ENCODE assay signal across 15 cellular contexts in genomic region chr3:171984883-171985282, GRCh38. TPM values are rescaled to one million over a fixed set of nuclear protein-coding genes. Genes with fewer than 3 reads are reported as not detected.
A peak's percentile ranks its signal among the peaks of the same experiment; 100 is the strongest.
DNase-seq lines count a peak whose midpoint lies in the region; ATAC-seq and TF ChIP-seq lines count a peak whose summit lies in the region.
"Had no signal": no experiment of that assay in that cellular context is flagged by ENCODE, and none has a peak within 500 bp of the region (broad histone marks: within the 10 kb centered on the region; RNA-seq: fewer than 3 reads in every experiment).

No MANE protein-coding gene starts in this region.

- no peaks in the 10 kb centered on the region for H4K20me1 ChIP-seq in IMR-90 (ENCODE audit: insufficient read depth, low read length)

- no peak for TF ChIP-seq RAD21 in IMR-90 (IDR thresholded peaks at IDR 0.05; ENCODE audit: low read length)

- ATAC-seq in IMR-90 (ENCODE audit: low read depth) (no peak), left ventricle myocardium superior (peak; percentile 57), omental fat pad (ENCODE audit: low FRiP score) (peak; percentile 17), HG02678 (IDR thresholded peaks at IDR 0.05; ENCODE audit: unreplicated experiment) (no peak), HG03039 (IDR thresholded peaks at IDR 0.05; ENCODE audit: unreplicated experiment) (no peak)
- ATAC-seq: WTC11 had no signal

- H3K4me2 ChIP-seq in IMR-90 (ENCODE audit: low read depth, low read length), result no peak overlapping the region

- TF ChIP-seq POLR2A in IMR-90 (IDR thresholded peaks at IDR 0.05; ENCODE audit: low read depth, low read length), result no peak

- H3K9me3 ChIP-seq in IMR-90 (ENCODE audit: control insufficient read depth, insufficient read depth, low read length), result no peaks in the 10 kb centered on the region
- H3K9me3 ChIP-seq: esophagus squamous epithelium, thyroid gland had no signal

- no peaks in the 10 kb centered on the region for H3K27me3 ChIP-seq in IMR-90 (ENCODE audit: control insufficient read depth, insufficient read depth, low read length)
- H3K27me3 ChIP-seq: thyroid gland had no signal

- no peak overlapping the region for H2AK9ac ChIP-seq in IMR-90 (replicated peaks; ENCODE audit: low read depth, low read length, poor library complexity)

- peak overlapping the region; percentile 65 for H4K5ac ChIP-seq in IMR-90 (ENCODE audit: low read depth, low read length)

- intact Hi-C loops in IMR-90 (cut with micrococcal nuclease) (no loop called here), left ventricle myocardium superior (cut with micrococcal nuclease) (no loop called here)

- H3K36me3 ChIP-seq in IMR-90 (ENCODE audit: control insufficient read depth, insufficient read depth, low read length), result no peaks in the 10 kb centered on the region
- H3K36me3 ChIP-seq: esophagus squamous epithelium, thyroid gland had no signal

- H2BK15ac ChIP-seq in IMR-90 (ENCODE audit: low read depth, low read length), result peak overlapping the region; percentile 98; the same call in 2 of the 3 replicates

- H2BK120ac ChIP-seq in IMR-90 (ENCODE audit: low read depth, low read length), result peak overlapping the region; percentile 14; the same call in 1 of the 2 replicates

- H3K23ac ChIP-seq in IMR-90 (ENCODE audit: low read depth, low read length), result no peak overlapping the region

- dilution Hi-C loops in IMR-90 (cut with HindIII; ENCODE audit: low sequenced_read_pairs, unreplicated experiment), result no loop called here

- H3K4me1 ChIP-seq in IMR-90 (ENCODE audit: control insufficient read depth, insufficient read depth, low read length), result peaks cover 10% of the 10 kb centered on the region
- H3K4me1 ChIP-seq: esophagus squamous epithelium had no signal

- peak overlapping the region; percentile 26 for H3K4ac ChIP-seq in IMR-90 (ENCODE audit: low read depth, low read length)

- H2BK20ac ChIP-seq in IMR-90 (ENCODE audit: low read depth, low read length), result peak overlapping the region; percentile 84

- in situ Hi-C loops in IMR-90 (cut with MboI; ENCODE audit: low sequenced_read_pairs), result no loop called here

- peak overlapping the region; percentile 21 for H2BK5ac ChIP-seq in IMR-90 (ENCODE audit: low read depth, low read length, poor library complexity, severe bottlenecking)

- no peak overlapping the region for H3K4me3 ChIP-seq in IMR-90 (ENCODE audit: insufficient read depth, low read depth, low read length)
- H3K4me3 ChIP-seq: esophagus squamous epithelium, thyroid gland had no signal

- H3K14ac ChIP-seq in IMR-90 (replicated peaks; ENCODE audit: low read depth, low read length), result 0 out of 2 replicates have a peak overlapping the region, but pooled peaks have one; percentile 5

- peak overlapping the region; percentile 29 for H4K91ac ChIP-seq in IMR-90 (ENCODE audit: insufficient read depth, low read depth, low read length)

- DNase-seq in IMR-90, result no peak
- peak; percentile 99 for DNase-seq in SIG-M5 treated with dmso at 0.1 percent for 504 hours (lab: John Stamatoyannopoulos, UW; ENCODE audit: unreplicated experiment)
- DNase-seq in left ventricle myocardium superior, result no peak
- no peak for DNase-seq in omental fat pad (ENCODE audit: low spot score)
- DNase-seq in NCI-H1048 (lab: John Stamatoyannopoulos, UW), result no peak
- DNase-seq in stimulated activated naive CD4-positive, alpha-beta T cell (lab: John Stamatoyannopoulos, UW), result no peak
- DNase-seq: activated effector memory CD4-positive, alpha-beta T cell treated with anti-CD3 and anti-CD28 coated beads, Interleukin-2, amount 50 U/mL, for 16 hours; effector CD8-positive, alpha-beta T cell; esophagus squamous epithelium; left cardiac atrium; NCI-H69; thyroid gland had no signal

- H3K56ac ChIP-seq in IMR-90 (ENCODE audit: extremely low read depth, insufficient read depth, low read length), result no peak overlapping the region

- peaks cover 5% of the 10 kb centered on the region; the same call in 1 of the 2 replicates for H3K9me1 ChIP-seq in IMR-90 (ENCODE audit: insufficient read depth, low read length)

- POLR2A ChIA-PET in IMR-90 (lab: Charles Lee; ENCODE audit: unreplicated experiment), result no interaction called here

- no peak overlapping the region for H3K9ac ChIP-seq in IMR-90 (ENCODE audit: low read depth, low read length)

- no peak overlapping the region for H2AFZ ChIP-seq in IMR-90 (replicated peaks; ENCODE audit: low read length, poor library complexity)

- no peaks in the 10 kb centered on the region for H3K79me1 ChIP-seq in IMR-90 (ENCODE audit: low read depth in 1 of 2, low read length in 2 of 2)

- H3K18ac ChIP-seq in IMR-90 (ENCODE audit: low read depth, low read length), result peak overlapping the region; percentile 64

- 0 out of 2 replicates have a peak overlapping the region, but pooled peaks have one; percentile 20 for H3K27ac ChIP-seq in IMR-90 (ENCODE audit: insufficient read depth, low read length)
- H3K27ac ChIP-seq: thyroid gland had no signal

- no CpG with 5 or more reads among the region's 4 CpGs for WGBS in IMR-90 (ENCODE audit: extremely low coverage in 2 of 2, insufficient read length in 1 of 2), 2 experiments

- CTCF ChIA-PET in IMR-90 (lab: Yijun Ruan, JAX), result interaction anchor here (1.1 kb wide), 1 partner anchor 10 kb away, joined by 3 read pairs; no protein-coding TSS in a partner anchor

- no TSS peak for BruUV-seq in IMR-90 (replicated peaks; lab: Mats Ljungman, UMichigan)

- peak overlapping the region; percentile 24 to 30; a peak in 1 of 4 replicates for H4K8ac ChIP-seq in IMR-90 (ENCODE audit: low read depth in 2 of 2, low read length in 2 of 2)

- no peak for TF ChIP-seq CTCF in IMR-90 (conservative IDR thresholded peaks at IDR 0.05; ENCODE audit: low read depth, low read length)
- no peak for TF ChIP-seq CTCF in omental fat pad (IDR thresholded peaks at IDR 0.05)

- peak overlapping the region; percentile 67; the same call in 1 of the 2 replicates for H2AK5ac ChIP-seq in IMR-90 (ENCODE audit: low read depth, low read length)

TF ChIP-seq in IMR-90, 13 proteins besides CTCF, POLR2A, EP300 and RAD21:
- TF ChIP-seq BHLHE40 (IDR thresholded peaks at IDR 0.05; ENCODE audit: low read depth, low read length) (no peak), SMC3 (IDR thresholded peaks at IDR 0.05; ENCODE audit: low read depth, low read length) (no peak), MAFK (IDR thresholded peaks at IDR 0.05; ENCODE audit: low read depth, low read length) (no peak), RCOR1 (IDR thresholded peaks at IDR 0.05; ENCODE audit: insufficient replicate concordance, low read length) (no peak), CEBPB (IDR thresholded peaks at IDR 0.05; ENCODE audit: low read depth, low read length) (no peak), ELK1 (IDR thresholded peaks at IDR 0.05; ENCODE audit: borderline replicate concordance, low read depth, low read length) (no peak), CHD1 (IDR thresholded peaks at IDR 0.05; ENCODE audit: low read depth, low read length) (no peak), MXI1 (IDR thresholded peaks at IDR 0.05; ENCODE audit: borderline replicate concordance, low read depth, low read length) (no peak), MAZ (IDR thresholded peaks at IDR 0.05; ENCODE audit: borderline replicate concordance, low read depth, low read length) (no peak), NFE2L2 (IDR thresholded peaks at IDR 0.05; ENCODE audit: low read depth, low read length) (no peak), RFX5 (IDR thresholded peaks at IDR 0.05; ENCODE audit: low read depth, low read length) (no peak), FOS (IDR thresholded peaks at IDR 0.05; ENCODE audit: low read depth, low read length) (no peak), USF2 (IDR thresholded peaks at IDR 0.05; ENCODE audit: low read depth, low read length) (no peak)

RNA-seq across cellular contexts. Expression of gene FNDC3B, which starts 54.5 kb away (rescaled TPM):
- 128 and 150 TPM in 2 replicates for total RNA-seq in IMR-90 (2012; rRNA removed)
- polyA plus RNA-seq in IMR-90 (2012; rRNA removed), result 22.0 and 23.9 TPM in 2 replicates
- 10.0 and 11.3 TPM in 2 replicates for polyA plus RNA-seq in IMR-90 (2012; cell fraction: cytosol; rRNA removed)
- polyA plus RNA-seq in IMR-90 (2012; cell fraction: nucleus; rRNA removed; ENCODE audit: low replicate concordance), result 7.1 and 33.5 TPM in 2 replicates
- 64.4 TPM for total RNA-seq in left ventricle myocardium superior
- 100 to 1,000 TPM; 114 to 217 (median 164) TPM for total RNA-seq in omental fat pad

Comparison
In these comparisons a context has a peak if more than half of its experiments do, and no peak if none do; other contexts are left out.
1. ATAC-seq: peak in left ventricle myocardium superior (single experiment) and omental fat pad (single experiment); none in IMR-90 (single experiment), HG02678 (single experiment) and HG03039 (single experiment).